Comparison of ENCODE assay signal across 1 cellular context in genomic region chr9:114156658-114157421, GRCh38.
TF ChIP-seq lines count a peak whose summit lies in the region.

No MANE protein-coding gene starts in this region.

TF ChIP-seq in HepG2, 621 proteins besides CTCF, POLR2A, EP300 and RAD21 (continued from another document and continues in another):
- TF ChIP-seq ATF2 (CRISPR knock-in tag; IDR thresholded peaks at IDR 0.05), result no peak
- TF ChIP-seq KDM2A (CRISPR knock-in tag; IDR thresholded peaks at IDR 0.05; ENCODE audit: borderline replicate concordance, low read depth), result no peak; the same call in 1 of the 2 replicates
- TF ChIP-seq STAG1 (CRISPR knock-in tag; IDR thresholded peaks at IDR 0.05), result peak; percentile 38
- TF ChIP-seq ZBTB3 (CRISPR knock-in tag; IDR thresholded peaks at IDR 0.05; ENCODE audit: borderline replicate concordance, low read depth), result no peak
- TF ChIP-seq NFE2 (CRISPR knock-in tag; IDR thresholded peaks at IDR 0.05), result no peak
- TF ChIP-seq EHMT2 (IDR thresholded peaks at IDR 0.05; ENCODE audit: borderline replicate concordance, low read depth, low read length), result no peak
- no peak for TF ChIP-seq RERE (CRISPR knock-in tag; IDR thresholded peaks at IDR 0.05; ENCODE audit: low read depth)
- no peak for TF ChIP-seq GFI1 (CRISPR knock-in tag; IDR thresholded peaks at IDR 0.05; ENCODE audit: borderline replicate concordance)
- peak; percentile 11; the same call in 1 of the 2 replicates for TF ChIP-seq KMT2B (CRISPR knock-in tag; IDR thresholded peaks at IDR 0.05)
- 0 out of 2 replicates have a peak, but pooled peaks have one; percentile 5 for TF ChIP-seq REPIN1 (CRISPR knock-in tag; IDR thresholded peaks at IDR 0.05; ENCODE audit: borderline replicate concordance, low read depth)
- no peak for TF ChIP-seq TOPORS (CRISPR knock-in tag; IDR thresholded peaks at IDR 0.05)
- no peak for TF ChIP-seq ZSCAN12 (CRISPR knock-in tag; IDR thresholded peaks at IDR 0.05)
- no peak for TF ChIP-seq ZNF263 (CRISPR knock-in tag; IDR thresholded peaks at IDR 0.05)
- TF ChIP-seq BRF2 (CRISPR knock-in tag; IDR thresholded peaks at IDR 0.05), result no peak
- no peak for TF ChIP-seq ZNF784 (CRISPR knock-in tag; IDR thresholded peaks at IDR 0.05; ENCODE audit: borderline replicate concordance)
- TF ChIP-seq ZNF589 (CRISPR knock-in tag; conservative IDR thresholded peaks at IDR 0.05), result no peak
- TF ChIP-seq ZNF574 (CRISPR knock-in tag; IDR thresholded peaks at IDR 0.05), result no peak
- no peak for TF ChIP-seq ZBTB39 (CRISPR knock-in tag; IDR thresholded peaks at IDR 0.05)
- peak; percentile 73 for TF ChIP-seq ZNF687 (CRISPR knock-in tag; IDR thresholded peaks at IDR 0.05)
- peak; percentile 37 for TF ChIP-seq XRCC5 (optimal IDR thresholded peaks at IDR 0.05; ENCODE audit: low read length)
- TF ChIP-seq MLLT10 (CRISPR knock-in tag; IDR thresholded peaks at IDR 0.05), result no peak
- TF ChIP-seq HNRNPK (IDR thresholded peaks at IDR 0.05; ENCODE audit: low read depth, low read length, poor library complexity, severe bottlenecking), result no peak
- TF ChIP-seq ZFP82 (CRISPR knock-in tag; IDR thresholded peaks at IDR 0.05; ENCODE audit: borderline replicate concordance), result no peak
- no peak; the same call in 1 of the 2 replicates for TF ChIP-seq ZNF501 (CRISPR knock-in tag; IDR thresholded peaks at IDR 0.05)
- no peak for TF ChIP-seq HNF4A (CRISPR knock-in tag; IDR thresholded peaks at IDR 0.05)
- no peak for TF ChIP-seq U2AF2 (IDR thresholded peaks at IDR 0.05; ENCODE audit: low read depth, low read length)
- no peak for TF ChIP-seq ZNF343 (CRISPR knock-in tag; IDR thresholded peaks at IDR 0.05)
- peak; percentile 42 for TF ChIP-seq AGO1 (IDR thresholded peaks at IDR 0.05; ENCODE audit: low read depth, low read length, poor library complexity, severe bottlenecking)
